In the genomic region with DNA sequence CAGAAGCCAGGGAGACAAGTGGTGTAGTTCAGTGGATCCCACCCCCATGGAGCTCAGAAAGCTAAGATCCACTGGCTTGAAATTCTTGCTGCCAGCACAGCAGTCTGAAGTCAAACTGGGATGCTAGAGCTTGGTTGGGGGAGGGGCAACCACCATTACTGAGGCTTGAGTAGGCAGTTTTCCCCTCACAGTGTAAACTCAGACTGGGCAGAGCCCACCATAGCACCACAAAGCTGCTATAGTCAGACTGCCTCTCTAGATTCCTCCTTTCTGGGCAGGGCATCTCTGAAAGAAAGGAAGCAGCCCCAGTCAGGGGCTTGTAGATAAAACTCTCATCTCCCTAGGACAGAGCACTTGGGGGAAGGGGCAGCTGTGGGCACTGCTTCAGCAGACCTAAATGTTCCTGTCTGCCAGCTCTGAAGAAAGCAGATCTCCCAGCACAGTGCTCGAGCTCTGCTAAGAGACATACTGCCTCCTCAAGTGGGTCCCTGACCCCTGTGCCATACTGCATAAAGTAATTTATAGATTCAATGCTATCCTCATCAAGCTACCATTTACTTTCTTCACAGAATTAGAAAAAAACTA, we compare ENCODE assay signal across 1 cellular context.
TF ChIP-seq lines count a peak whose summit lies in the region.

No MANE protein-coding gene starts in this region.

TF ChIP-seq in GM23338, 12 proteins besides CTCF, POLR2A, EP300 and RAD21 (continued from another document):
- TF ChIP-seq, protein P1, sequence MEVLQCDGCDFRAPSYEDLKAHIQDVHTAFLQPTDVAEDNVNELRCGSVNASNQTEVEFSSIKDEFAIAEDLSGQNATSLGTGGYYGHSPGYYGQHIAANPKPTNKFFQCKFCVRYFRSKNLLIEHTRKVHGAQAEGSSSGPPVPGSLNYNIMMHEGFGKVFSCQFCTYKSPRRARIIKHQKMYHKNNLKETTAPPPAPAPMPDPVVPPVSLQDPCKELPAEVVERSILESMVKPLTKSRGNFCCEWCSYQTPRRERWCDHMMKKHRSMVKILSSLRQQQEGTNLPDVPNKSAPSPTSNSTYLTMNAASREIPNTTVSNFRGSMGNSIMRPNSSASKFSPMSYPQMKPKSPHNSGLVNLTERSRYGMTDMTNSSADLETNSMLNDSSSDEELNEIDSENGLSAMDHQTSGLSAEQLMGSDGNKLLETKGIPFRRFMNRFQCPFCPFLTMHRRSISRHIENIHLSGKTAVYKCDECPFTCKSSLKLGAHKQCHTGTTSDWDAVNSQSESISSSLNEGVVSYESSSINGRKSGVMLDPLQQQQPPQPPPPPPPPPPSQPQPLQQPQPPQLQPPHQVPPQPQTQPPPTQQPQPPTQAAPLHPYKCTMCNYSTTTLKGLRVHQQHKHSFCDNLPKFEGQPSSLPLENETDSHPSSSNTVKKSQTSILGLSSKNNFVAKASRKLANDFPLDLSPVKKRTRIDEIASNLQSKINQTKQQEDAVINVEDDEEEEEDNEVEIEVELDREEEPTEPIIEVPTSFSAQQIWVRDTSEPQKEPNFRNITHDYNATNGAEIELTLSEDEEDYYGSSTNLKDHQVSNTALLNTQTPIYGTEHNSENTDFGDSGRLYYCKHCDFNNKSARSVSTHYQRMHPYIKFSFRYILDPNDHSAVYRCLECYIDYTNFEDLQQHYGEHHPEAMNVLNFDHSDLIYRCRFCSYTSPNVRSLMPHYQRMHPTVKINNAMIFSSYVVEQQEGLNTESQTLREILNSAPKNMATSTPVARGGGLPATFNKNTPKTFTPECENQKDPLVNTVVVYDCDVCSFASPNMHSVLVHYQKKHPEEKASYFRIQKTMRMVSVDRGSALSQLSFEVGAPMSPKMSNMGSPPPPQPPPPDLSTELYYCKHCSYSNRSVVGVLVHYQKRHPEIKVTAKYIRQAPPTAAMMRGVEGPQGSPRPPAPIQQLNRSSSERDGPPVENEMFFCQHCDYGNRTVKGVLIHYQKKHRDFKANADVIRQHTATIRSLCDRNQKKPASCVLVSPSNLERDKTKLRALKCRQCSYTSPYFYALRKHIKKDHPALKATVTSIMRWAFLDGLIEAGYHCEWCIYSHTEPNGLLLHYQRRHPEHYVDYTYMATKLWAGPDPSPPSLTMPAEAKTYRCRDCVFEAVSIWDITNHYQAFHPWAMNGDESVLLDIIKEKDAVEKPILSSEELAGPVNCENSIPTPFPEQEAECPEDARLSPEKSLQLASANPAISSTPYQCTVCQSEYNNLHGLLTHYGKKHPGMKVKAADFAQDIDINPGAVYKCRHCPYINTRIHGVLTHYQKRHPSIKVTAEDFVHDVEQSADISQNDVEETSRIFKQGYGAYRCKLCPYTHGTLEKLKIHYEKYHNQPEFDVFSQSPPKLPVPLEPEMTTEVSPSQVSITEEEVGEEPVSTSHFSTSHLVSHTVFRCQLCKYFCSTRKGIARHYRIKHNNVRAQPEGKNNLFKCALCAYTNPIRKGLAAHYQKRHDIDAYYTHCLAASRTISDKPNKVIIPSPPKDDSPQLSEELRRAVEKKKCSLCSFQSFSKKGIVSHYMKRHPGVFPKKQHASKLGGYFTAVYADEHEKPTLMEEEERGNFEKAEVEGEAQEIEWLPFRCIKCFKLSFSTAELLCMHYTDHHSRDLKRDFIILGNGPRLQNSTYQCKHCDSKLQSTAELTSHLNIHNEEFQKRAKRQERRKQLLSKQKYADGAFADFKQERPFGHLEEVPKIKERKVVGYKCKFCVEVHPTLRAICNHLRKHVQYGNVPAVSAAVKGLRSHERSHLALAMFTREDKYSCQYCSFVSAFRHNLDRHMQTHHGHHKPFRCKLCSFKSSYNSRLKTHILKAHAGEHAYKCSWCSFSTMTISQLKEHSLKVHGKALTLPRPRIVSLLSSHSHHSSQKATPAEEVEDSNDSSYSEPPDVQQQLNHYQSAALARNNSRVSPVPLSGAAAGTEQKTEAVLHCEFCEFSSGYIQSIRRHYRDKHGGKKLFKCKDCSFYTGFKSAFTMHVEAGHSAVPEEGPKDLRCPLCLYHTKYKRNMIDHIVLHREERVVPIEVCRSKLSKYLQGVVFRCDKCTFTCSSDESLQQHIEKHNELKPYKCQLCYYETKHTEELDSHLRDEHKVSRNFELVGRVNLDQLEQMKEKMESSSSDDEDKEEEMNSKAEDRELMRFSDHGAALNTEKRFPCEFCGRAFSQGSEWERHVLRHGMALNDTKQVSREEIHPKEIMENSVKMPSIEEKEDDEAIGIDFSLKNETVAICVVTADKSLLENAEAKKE (CRISPR knock-in tag; IDR thresholded peaks at IDR 0.05): no peak
- TF ChIP-seq CREB1 (CRISPR knock-in tag; IDR thresholded peaks at IDR 0.05; ENCODE audit: low read depth): no peak
TF ChIP-seq in GM23338: peak in this region for 0.
